8 cellular contexts compared by ENCODE assay signal in the genomic region with DNA sequence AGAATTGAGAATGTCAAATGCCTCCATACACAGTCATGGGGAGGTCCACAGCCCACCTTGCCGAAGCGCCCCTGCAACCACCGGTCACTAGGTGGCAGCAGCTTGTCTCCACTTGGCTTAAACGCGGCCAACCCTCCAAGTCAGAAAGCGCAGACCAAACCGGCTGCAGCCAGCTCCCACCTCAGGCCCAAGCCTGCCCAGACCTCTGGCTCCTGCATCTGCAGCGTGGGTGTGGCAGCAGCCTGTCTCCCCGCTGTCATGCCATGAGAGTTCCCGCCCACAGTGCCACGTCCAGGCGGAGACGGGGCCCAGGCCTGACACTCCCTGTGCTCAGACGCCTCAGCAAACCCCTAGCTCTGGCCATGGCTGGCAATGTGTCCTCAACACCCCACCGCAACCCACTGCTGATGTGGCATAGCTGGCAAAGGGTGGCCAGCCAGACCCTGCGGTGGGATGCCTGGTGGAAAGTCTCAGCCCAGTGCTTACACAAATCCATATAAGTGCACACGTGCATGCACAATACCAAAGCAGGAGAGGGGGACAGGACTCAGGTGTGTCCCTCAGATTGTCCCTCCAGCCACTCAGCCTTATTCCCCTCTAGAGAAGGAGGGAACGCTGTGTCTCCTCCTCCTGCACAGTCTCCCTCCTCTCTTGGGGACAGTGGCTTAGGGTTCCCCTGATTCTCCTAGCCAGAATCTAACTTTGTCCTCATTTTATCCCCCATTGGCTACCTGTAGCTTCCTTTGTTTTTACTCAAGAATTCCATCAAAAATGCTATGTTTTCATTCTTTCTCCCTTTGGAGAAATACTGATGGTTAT. TPM values are rescaled to one million over a fixed set of nuclear protein-coding genes. Genes with fewer than 3 reads are reported as not detected.
DNase-seq lines count a peak whose midpoint lies in the region; ATAC-seq, FAIRE-seq and TF ChIP-seq lines count a peak whose summit lies in the region.

No MANE protein-coding gene starts in this region.

- H3K4me2 ChIP-seq in astrocyte (ENCODE audit: low read length): peak overlapping the region; percentile 90

- peaks cover 5% of the 10 kb centered on the region for H3K36me3 Mint-ChIP-seq in astrocyte (ENCODE audit: low read depth, unreplicated experiment)

- TF ChIP-seq CTCF in GM20000 (IDR thresholded peaks at IDR 0.05; ENCODE audit: extremely low read depth, missing control alignments): peak; percentile 82
- TF ChIP-seq CTCF in astrocyte (IDR thresholded peaks at IDR 0.05; ENCODE audit: insufficient read depth, low read depth, low read length): peak; percentile 87
- TF ChIP-seq CTCF in retinal pigment epithelial cell (conservative IDR thresholded peaks at IDR 0.05; ENCODE audit: low read depth, low read length): peak; percentile 92

- FAIRE-seq in astrocyte (lab: Jason Lieb, UNC): no peak

- H2AFZ ChIP-seq in astrocyte (ENCODE audit: low read depth, low read length): peak overlapping the region; percentile 65

- H3K9me3 ChIP-seq in astrocyte (ENCODE audit: insufficient read depth, low read depth, low read length): no peaks in the 10 kb centered on the region

- peaks cover 9% of the 10 kb centered on the region for H3K4me1 Mint-ChIP-seq in astrocyte (ENCODE audit: low read depth, unreplicated experiment)

- no peaks in the 10 kb centered on the region for H3K9me3 Mint-ChIP-seq in astrocyte (ENCODE audit: unreplicated experiment)

- peak overlapping the region; percentile 14 for H3K27ac ChIP-seq in astrocyte (ENCODE audit: low read depth, low read length)

- peak overlapping the region; percentile 55 for H3K27ac Mint-ChIP-seq in astrocyte (ENCODE audit: unreplicated experiment)

- peaks cover 21% of the 10 kb centered on the region for H3K27me3 Mint-ChIP-seq in astrocyte (ENCODE audit: low read depth, unreplicated experiment)

- H3K4me3 Mint-ChIP-seq in astrocyte (ENCODE audit: unreplicated experiment): peak overlapping the region; percentile 86

- no peaks in the 10 kb centered on the region for H3K36me3 ChIP-seq in astrocyte (ENCODE audit: insufficient read depth, low read length)

- H3K4me3 ChIP-seq in astrocyte (ENCODE audit: insufficient read depth, low read depth, low read length) (no peak overlapping the region), retinal pigment epithelial cell (ENCODE audit: low read length) (no peak overlapping the region)

- no peaks in the 10 kb centered on the region for H3K27me3 ChIP-seq in astrocyte (ENCODE audit: insufficient read depth, low read length)

- no peaks in the 10 kb centered on the region for H3K79me2 ChIP-seq in astrocyte (ENCODE audit: insufficient read depth, low read length)

- DNase-seq in AG20443 (ENCODE audit: low spot score): peak; percentile 94
- peak; percentile 86 for DNase-seq in GM20000 (ENCODE audit: low spot score)
- peak; percentile 81 for DNase-seq in NCI-H2029 (lab: John Stamatoyannopoulos, UW)
- peak; percentile 61 for DNase-seq in T-helper 9 cell
- DNase-seq in astrocyte (ENCODE audit: low read depth): peak; percentile 75
- peak; percentile 93 for DNase-seq in hepatic stellate cell (ENCODE audit: low spot score)
- DNase-seq in retinal pigment epithelial cell (ENCODE audit: low read depth): peak; percentile 43

- H4K20me1 ChIP-seq in astrocyte (ENCODE audit: insufficient read depth, low read length): no peaks in the 10 kb centered on the region

- ATAC-seq in GM18511 (IDR thresholded peaks at IDR 0.05; ENCODE audit: unreplicated experiment): no peak

- H3K4me1 ChIP-seq in astrocyte (ENCODE audit: insufficient read depth, low read length): peaks cover 37% of the 10 kb centered on the region

- H3K9ac ChIP-seq in astrocyte (ENCODE audit: low read length): peak overlapping the region; percentile 49

RNA-seq across cellular contexts. Expression of gene COPZ2, which starts 10.9 kb away (rescaled TPM):
- total RNA-seq in astrocyte: 25.1 and 38.3 TPM in 2 replicates

RNA-seq across cellular contexts. Expression of gene NFE2L1, which starts 21.4 kb away (rescaled TPM):
- 344 and 348 TPM in 2 replicates for total RNA-seq in astrocyte

RNA-seq across cellular contexts. Expression of gene CDK5RAP3, which starts 55.8 kb away (rescaled TPM):
- 59.1 and 62.8 TPM in 2 replicates for total RNA-seq in astrocyte

Comparison
In these comparisons a context has a peak if more than half of its experiments do, and no peak if none do; other contexts are left out.
1. DNase-seq: peak in every context shown above with its lines; median percentile 94 in AG20443; 93 in hepatic stellate cell; 86 in GM20000; 81 in NCI-H2029; 75 in astrocyte; 61 in T-helper 9 cell; 43 in retinal pigment epithelial cell.